17 cellular contexts compared by ENCODE assay signal in the genomic region with DNA sequence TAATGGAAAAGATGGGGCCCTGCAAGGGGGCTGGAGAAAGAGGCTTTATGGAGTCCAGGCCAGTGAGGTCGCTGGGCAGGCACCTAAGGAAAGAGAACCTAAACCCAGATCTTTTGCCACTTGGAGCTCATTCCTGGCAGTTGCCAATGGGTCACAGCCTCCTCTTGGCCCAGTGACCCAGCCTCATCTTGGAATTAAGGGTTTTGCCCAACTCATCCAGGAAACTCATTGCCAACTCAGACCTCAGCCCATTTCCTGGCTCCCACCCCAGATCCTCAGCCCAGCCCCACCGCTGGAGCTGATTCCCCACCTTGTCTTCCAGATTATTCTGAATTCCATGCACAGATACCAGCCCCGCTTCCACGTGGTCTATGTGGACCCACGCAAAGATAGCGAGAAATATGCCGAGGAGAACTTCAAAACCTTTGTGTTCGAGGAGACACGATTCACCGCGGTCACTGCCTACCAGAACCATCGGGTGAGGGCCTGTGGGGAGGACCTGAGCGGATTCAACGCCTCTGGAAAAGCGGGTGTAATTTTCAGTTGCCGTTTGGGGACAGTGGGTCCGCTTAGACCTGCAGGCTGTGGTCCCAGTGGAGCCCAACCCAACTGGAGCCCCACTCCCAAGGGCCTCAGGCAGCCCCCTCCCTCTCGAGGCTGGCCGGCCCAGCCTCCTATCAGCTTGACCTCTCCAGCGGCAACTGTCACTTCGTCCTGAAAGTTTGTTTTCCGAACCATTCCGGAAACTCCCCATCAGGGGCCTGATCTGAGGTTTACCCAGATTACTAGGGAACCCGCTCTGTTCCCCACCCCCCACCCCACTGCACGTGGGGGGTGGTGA. TPM values are rescaled to one million over a fixed set of nuclear protein-coding genes. Genes with fewer than 3 reads are reported as not detected.
DNase-seq lines count a peak whose midpoint lies in the region; ATAC-seq, FAIRE-seq and TF ChIP-seq lines count a peak whose summit lies in the region.
"Had no signal": no experiment of that assay in that cellular context is flagged by ENCODE, and none has a peak within 500 bp of the region (broad histone marks: within the 10 kb centered on the region; RNA-seq: fewer than 3 reads in every experiment).

No MANE protein-coding gene starts in this region.

- no peak for TF ChIP-seq CTCF in AG10803 (conservative IDR thresholded peaks at IDR 0.05; ENCODE audit: low read length)
- TF ChIP-seq CTCF in WTC11 (IDR thresholded peaks at IDR 0.05), result no peak
- TF ChIP-seq CTCF in keratinocyte (optimal IDR thresholded peaks at IDR 0.05 in 1 of 3, IDR thresholded peaks at IDR 0.05 in 1 of 3, conservative IDR thresholded peaks at IDR 0.05 in 1 of 3; ENCODE audit: extremely low read depth in 1 of 3, insufficient read depth in 2 of 3, low read length in 3 of 3), result no peak
- TF ChIP-seq CTCF in testis (IDR thresholded peaks at IDR 0.05), result no peak

- dilution Hi-C loops in keratinocyte (cut with MboI; ENCODE audit: extremely low pct_ligation_motif_present, low sequenced_read_pairs), result no loop called here

- no peak overlapping the region for H3K9ac ChIP-seq in keratinocyte (ENCODE audit: control insufficient read depth, extremely low read depth, insufficient read depth, low read length)

- H3K4me3 ChIP-seq in AG10803 (ENCODE audit: low read length) (no peak overlapping the region), keratinocyte (ENCODE audit: control insufficient read depth in 2 of 3, extremely low read depth in 1 of 3, insufficient read depth in 2 of 3, low read depth in 1 of 3, low read length in 3 of 3) (no peak overlapping the region), testis (no peak overlapping the region)
- H3K4me3 ChIP-seq in CD8-positive, alpha-beta memory T cell (ENCODE audit: low read length), result no peak overlapping the region

- DNase-seq in AG10803 (ENCODE audit: low read depth) (peak; percentile 29), WTC11 (ENCODE audit: low spot score) (peak; percentile 38), keratinocyte (ENCODE audit: low read depth, low spot score) (no peak), testis (no peak), head of caudate nucleus (no peak)
- DNase-seq in CD8-positive, alpha-beta memory T cell, result no peak
- DNase-seq in NK-92 treated with Interleukin-12 subunit alpha and Interleukin-12 subunit beta, amount 100 ng/mL, for 24 hours (lab: John Stamatoyannopoulos, UW), result no peak
- DNase-seq: activated CD4-positive, alpha-beta T cell treated with anti-CD3 and anti-CD28 coated beads, Interleukin-2, amount 50 U/mL, for 1 hour; dermis blood vessel endothelial cell; esophagus squamous epithelium; GOT3; NCI-H2171; SIG-M5; T1000 had no signal

- no peak overlapping the region for H3K27ac ChIP-seq in CD8-positive, alpha-beta memory T cell (ENCODE audit: low read depth, low read length)
- H3K27ac ChIP-seq in keratinocyte (ENCODE audit: control insufficient read depth, insufficient read depth, low read length) (no peak overlapping the region), testis (no peak overlapping the region)
- H3K27ac ChIP-seq: upper lobe of left lung had no signal

- no peaks in the 10 kb centered on the region for H4K20me1 ChIP-seq in keratinocyte (ENCODE audit: control insufficient read depth, extremely low read depth, insufficient read depth, low read length)

- CTCF ChIA-PET in CD8-positive, alpha-beta memory T cell (lab: Charles Lee), result no interaction called here
- CTCF ChIA-PET in WTC11 (lab: Charles Lee), result interaction anchor here (1.3 to 5.4 kb wide), 7 partner anchors 10 to 145 kb away, joined by 3 to 44 read pairs (median 6); a partner anchor contains a TSS

- peaks cover 0 to 3% (median 0%) of the 10 kb centered on the region in 5 donors for H3K9me3 Mint-ChIP-seq in CD8-positive, alpha-beta memory T cell
- H3K9me3 Mint-ChIP-seq in WTC11, result no peaks in the 10 kb centered on the region

- peak overlapping the region in 5 of 7 donors; percentile 40 to 83 (median 62) for H3K4me3 Mint-ChIP-seq in CD8-positive, alpha-beta memory T cell
- H3K4me3 Mint-ChIP-seq in WTC11, result peak overlapping the region; percentile 60

- POLR2A ChIA-PET in CD8-positive, alpha-beta memory T cell (lab: Charles Lee), result no interaction called here
- POLR2A ChIA-PET in WTC11 (lab: Charles Lee), result interaction anchor here (1.3 kb wide), 1 partner anchor 9 kb away, joined by 3 read pairs; no protein-coding TSS in a partner anchor

- peaks cover 14 to 32% (median 20%) of the 10 kb centered on the region in 3 donors for H3K4me1 Mint-ChIP-seq in CD8-positive, alpha-beta memory T cell
- peaks cover 35% of the 10 kb centered on the region for H3K4me1 Mint-ChIP-seq in WTC11

- TF ChIP-seq POLR2A in testis (IDR thresholded peaks at IDR 0.05), result no peak

- H3K4me1 ChIP-seq in CD8-positive, alpha-beta memory T cell (ENCODE audit: insufficient read depth, low read length), result peaks cover 13% of the 10 kb centered on the region
- H3K4me1 ChIP-seq in keratinocyte (ENCODE audit: control insufficient read depth, extremely low read depth, insufficient read depth, low read length) (peaks cover 5% of the 10 kb centered on the region), testis (peaks cover 8% of the 10 kb centered on the region)

- H3K36me3 ChIP-seq in CD8-positive, alpha-beta memory T cell (ENCODE audit: insufficient read depth, low read length), result no peaks in the 10 kb centered on the region
- H3K36me3 ChIP-seq in keratinocyte (ENCODE audit: control insufficient read depth in 2 of 2, extremely low read depth in 1 of 2, insufficient read depth in 2 of 2, low read length in 2 of 2) (no peaks in the 10 kb centered on the region), testis (ENCODE audit: low read depth, missing control alignments) (no peaks in the 10 kb centered on the region)
- H3K36me3 ChIP-seq: esophagus squamous epithelium, upper lobe of left lung had no signal

- H3K9me1 ChIP-seq in keratinocyte (ENCODE audit: control insufficient read depth, extremely low read depth, insufficient read depth, low read length), result no peaks in the 10 kb centered on the region

- no peaks in the 10 kb centered on the region for H3K9me3 ChIP-seq in CD8-positive, alpha-beta memory T cell (ENCODE audit: low read length)
- H3K9me3 ChIP-seq in keratinocyte (ENCODE audit: control insufficient read depth, low read depth, low read length) (no peaks in the 10 kb centered on the region), testis (no peaks in the 10 kb centered on the region)
- H3K9me3 ChIP-seq: esophagus squamous epithelium, upper lobe of left lung had no signal

- no peak overlapping the region for H2AFZ ChIP-seq in keratinocyte (ENCODE audit: control insufficient read depth, low read length)

- intact Hi-C loops in testis (cut with DNase I; ENCODE audit: low total_unique reads) (no loop called here), head of caudate nucleus (cut with DNase I) (no loop called here)

- WGBS in testis, 2 donors, result 56 to 68% methylated on average over 21 to 25 of the region's 25 CpGs

- FAIRE-seq in keratinocyte (lab: Jason Lieb, UNC), result no peak
- FAIRE-seq: HepG2 had no signal

- H3K79me2 ChIP-seq in keratinocyte (ENCODE audit: control insufficient read depth, insufficient read depth, low read length), result peaks cover 5% of the 10 kb centered on the region

- H3K27ac Mint-ChIP-seq in CD8-positive, alpha-beta memory T cell, result peak overlapping the region in 1 of 8 donors; percentile 39
- H3K27ac Mint-ChIP-seq in WTC11, result peak overlapping the region; percentile 70

- peaks cover 0 to 3% (median 0%) of the 10 kb centered on the region in 3 donors for H3K36me3 Mint-ChIP-seq in CD8-positive, alpha-beta memory T cell
- no peaks in the 10 kb centered on the region for H3K36me3 Mint-ChIP-seq in WTC11

- no peak for ATAC-seq in WTC11
- no peak for ATAC-seq in GM21381 (IDR thresholded peaks at IDR 0.05; ENCODE audit: unreplicated experiment)
- ATAC-seq: HepG2 had no signal

- H3K27me3 Mint-ChIP-seq in CD8-positive, alpha-beta memory T cell, result peaks cover 57 to 68% of the 10 kb centered on the region in 2 donors
- H3K27me3 Mint-ChIP-seq in WTC11 (ENCODE audit: low read depth), result peaks cover 85% of the 10 kb centered on the region

- peak overlapping the region; percentile 60 for H3K4me2 ChIP-seq in keratinocyte (ENCODE audit: control insufficient read depth, extremely low read depth, insufficient read depth, low read depth, low read length)

- H3K27me3 ChIP-seq in CD8-positive, alpha-beta memory T cell (ENCODE audit: insufficient read depth, low read length, poor library complexity, severe bottlenecking), result peaks cover 43% of the 10 kb centered on the region
- H3K27me3 ChIP-seq in keratinocyte (ENCODE audit: control insufficient read depth, extremely low read depth, insufficient read depth, low read length), result peaks cover 7% of the 10 kb centered on the region
- no peaks in the 10 kb centered on the region for H3K27me3 ChIP-seq in testis

RNA-seq across cellular contexts. Expression of a gene that starts 4.3 kb away (rescaled TPM):
- not detected for total RNA-seq in CD8-positive, alpha-beta memory T cell
- not detected for polyA plus RNA-seq in CD8-positive, alpha-beta memory T cell
- total RNA-seq in WTC11 (2021) (7.9 to 12.8 TPM (median 9.3 TPM) in 3 replicates), testis (10 to 100 TPM; 23.3 to 43.4 TPM)
- polyA plus RNA-seq in keratinocyte (0.10 TPM in 1 of 3 replicates, not detected in the others), testis (ENCODE audit: insufficient read depth, low read depth, low replicate concordance) (18.1 TPM)
- polyA plus RNA-seq in keratinocyte (2011; ENCODE audit: low read depth), result 0.17 TPM
- not detected in 2 replicates for polyA plus RNA-seq in keratinocyte (2011; cell fraction: cytosol; rRNA removed)
- polyA plus RNA-seq in keratinocyte (2011; cell fraction: nucleus; rRNA removed), result 0.19 TPM in 1 of 2 replicates, not detected in the other
- polyA plus RNA-seq in keratinocyte (2012; ENCODE audit: low replicate concordance), result 0.18 and 0.30 TPM in 2 replicates
- polyA minus RNA-seq in keratinocyte, result not detected in 3 replicates
- not detected for polyA minus RNA-seq in keratinocyte (2011; cell fraction: cytosol; rRNA and poly(A)+ RNA removed)
- polyA minus RNA-seq in keratinocyte (2011; cell fraction: nucleus; rRNA and poly(A)+ RNA removed), result not detected in 2 replicates
- total RNA-seq: HepG2 had no signal
- polyA plus RNA-seq: HepG2 had no signal

RNA-seq across cellular contexts. Expression of a gene that starts 41.5 kb away (rescaled TPM):
- not detected for total RNA-seq in CD8-positive, alpha-beta memory T cell
- polyA plus RNA-seq in CD8-positive, alpha-beta memory T cell, result not detected
- 1.4 to 4.3 TPM (median 3.3 TPM) in 3 replicates for total RNA-seq in WTC11 (2021)
- 0.05 to 0.23 TPM in 2 of 3 replicates, not detected in the other for polyA plus RNA-seq in keratinocyte
- polyA plus RNA-seq in keratinocyte (2011; ENCODE audit: low read depth), result not detected
- 0.07 and 0.30 TPM in 2 replicates for polyA plus RNA-seq in keratinocyte (2011; cell fraction: cytosol; rRNA removed)
- polyA plus RNA-seq in keratinocyte (2011; cell fraction: nucleus; rRNA removed), result 0.18 and 0.32 TPM in 2 replicates
- 0.39 and 1.4 TPM in 2 replicates for polyA plus RNA-seq in keratinocyte (2012; ENCODE audit: low replicate concordance)
- polyA minus RNA-seq in keratinocyte, result 0.20 TPM in 1 of 3 replicates, not detected in the others
- polyA minus RNA-seq in keratinocyte (2011; cell fraction: cytosol; rRNA and poly(A)+ RNA removed), result not detected
- 0.42 and 1.2 TPM in 2 replicates for polyA minus RNA-seq in keratinocyte (2011; cell fraction: nucleus; rRNA and poly(A)+ RNA removed)
- total RNA-seq in testis, result 10 to 100 TPM; 28.0 to 65.1 TPM
- not detected for polyA plus RNA-seq in testis (ENCODE audit: insufficient read depth, low read depth, low replicate concordance)
- total RNA-seq: HepG2 had no signal
- polyA plus RNA-seq: HepG2 had no signal

RNA-seq across cellular contexts. Expression of a gene that starts 50.6 kb away (rescaled TPM):
- total RNA-seq in CD8-positive, alpha-beta memory T cell, result under 1 TPM; 0.20 to 0.38 TPM
- polyA plus RNA-seq in CD8-positive, alpha-beta memory T cell, result not detected
- total RNA-seq in WTC11 (2021) (12.6 to 22.4 TPM (median 15.2 TPM) in 3 replicates), testis (10 to 100 TPM; 68.9 to 89.3 TPM)
- polyA plus RNA-seq in keratinocyte (2.2 to 4.9 TPM (median 4.2 TPM) in 3 replicates), testis (ENCODE audit: insufficient read depth, low read depth, low replicate concordance) (33.9 TPM)
- polyA plus RNA-seq in keratinocyte (2011; ENCODE audit: low read depth), result 15.1 TPM
- 2.2 and 4.4 TPM in 2 replicates for polyA plus RNA-seq in keratinocyte (2011; cell fraction: cytosol; rRNA removed)
- polyA plus RNA-seq in keratinocyte (2011; cell fraction: nucleus; rRNA removed), result 10.1 and 11.5 TPM in 2 replicates
- polyA plus RNA-seq in keratinocyte (2012; ENCODE audit: low replicate concordance), result 6.8 and 10.4 TPM in 2 replicates
- polyA minus RNA-seq in keratinocyte, result 2.3 to 8.8 TPM (median 8.6 TPM) in 3 replicates
- 6.9 TPM for polyA minus RNA-seq in keratinocyte (2011; cell fraction: cytosol; rRNA and poly(A)+ RNA removed)
- 3.2 and 8.7 TPM in 2 replicates for polyA minus RNA-seq in keratinocyte (2011; cell fraction: nucleus; rRNA and poly(A)+ RNA removed)
- total RNA-seq: HepG2 had no signal

Comparison
In these comparisons a context has a peak if more than half of its experiments do, and no peak if none do; other contexts are left out.
1. DNase-seq: peak in AG10803 (single experiment) and WTC11 (single experiment); none in CD8-positive, alpha-beta memory T cell (0 of 5), keratinocyte (single experiment), testis (single experiment), NK-92 treated with Interleukin-12 subunit alpha and Interleukin-12 subunit beta, amount 100 ng/mL, for 24 hours (single experiment) and head of caudate nucleus (0 of 42).